ENCODE assay signal across 15 cellular contexts in genomic region chrX:78378476-78379115, GRCh38. TPM values are rescaled to one million over a fixed set of nuclear protein-coding genes. Genes with fewer than 3 reads are reported as not detected.
"Had no signal": no experiment of that assay in that cellular context is flagged by ENCODE, and none has a peak within 500 bp of the region (broad histone marks: within the 10 kb centered on the region; RNA-seq: fewer than 3 reads in every experiment).

No MANE protein-coding gene starts in this region.

- H3K4me3 ChIP-seq: ascending aorta, cardiac muscle cell, gastrocnemius medialis, transverse colon had no signal

- H3K9me3 Mint-ChIP-seq: stimulated activated effector memory CD8-positive, alpha-beta T cell treated with anti-CD3 and anti-CD28 coated beads, Interleukin-12 subunit alpha, Interleukin-12 subunit beta, amount 100 ng/mL, for 72 hours had no signal

- H3K9me3 ChIP-seq: transverse colon had no signal

- H3K4me1 ChIP-seq: ascending aorta, gastrocnemius medialis, parathyroid adenoma had no signal

- H3K36me3 ChIP-seq: ascending aorta, cardiac muscle cell, gastrocnemius medialis, transverse colon had no signal

- H3K36me3 Mint-ChIP-seq: stimulated activated effector memory CD8-positive, alpha-beta T cell treated with anti-CD3 and anti-CD28 coated beads, Interleukin-12 subunit alpha, Interleukin-12 subunit beta, amount 100 ng/mL, for 72 hours had no signal

- H3K27ac Mint-ChIP-seq: activated CD4-positive, alpha-beta memory T cell treated with anti-CD3 and anti-CD28 coated beads, Interleukin-2, amount 10 ng/mL, durations not matched to agents 7 days and 5 days; stimulated activated effector memory CD8-positive, alpha-beta T cell treated with anti-CD3 and anti-CD28 coated beads, Interleukin-12 subunit alpha, Interleukin-12 subunit beta, amount 100 ng/mL, for 72 hours had no signal

- ATAC-seq: esophagus mucosa; gastrocnemius medialis; left ventricle myocardium superior; stimulated activated effector memory CD8-positive, alpha-beta T cell treated with anti-CD3 and anti-CD28 coated beads, Interleukin-12 subunit alpha, Interleukin-12 subunit beta, amount 100 ng/mL, for 72 hours had no signal

- H3K4me1 Mint-ChIP-seq: stimulated activated effector memory CD8-positive, alpha-beta T cell treated with anti-CD3 and anti-CD28 coated beads, Interleukin-12 subunit alpha, Interleukin-12 subunit beta, amount 100 ng/mL, for 72 hours had no signal

- H3K27me3 ChIP-seq: ascending aorta, cardiac muscle cell, gastrocnemius medialis, transverse colon had no signal

- DNase-seq: activated CD4-positive, alpha-beta memory T cell treated with anti-CD3 and anti-CD28 coated beads, Interleukin-2, amount 10 ng/mL, durations not matched to agents 7 days and 5 days; activated CD4-positive, alpha-beta T cell treated with anti-CD3 and anti-CD28 coated beads for 1 hour; activated naive CD4-positive, alpha-beta T cell; activated T-cell treated with anti-CD3 and anti-CD28 coated beads, Interleukin-2, amount 50 U/mL, for 48 hours; gastrocnemius medialis; islet precursor cell; left ventricle myocardium superior; retina; transverse colon had no signal

- H3K27me3 Mint-ChIP-seq: activated CD4-positive, alpha-beta memory T cell treated with anti-CD3 and anti-CD28 coated beads, Interleukin-2, amount 10 ng/mL, durations not matched to agents 7 days and 5 days had no signal

- H3K4me3 Mint-ChIP-seq: activated CD4-positive, alpha-beta memory T cell treated with anti-CD3 and anti-CD28 coated beads, Interleukin-2, amount 10 ng/mL, durations not matched to agents 7 days and 5 days; stimulated activated effector memory CD8-positive, alpha-beta T cell treated with anti-CD3 and anti-CD28 coated beads, Interleukin-12 subunit alpha, Interleukin-12 subunit beta, amount 100 ng/mL, for 72 hours had no signal

- H3K27ac ChIP-seq: ascending aorta, cardiac muscle cell, gastrocnemius medialis, parathyroid adenoma, transverse colon had no signal

RNA-seq across cellular contexts. Expression of gene CYSLTR1, which starts 51.2 kb away (rescaled TPM):
- total RNA-seq: cardiac muscle cell, SK-MEL-5 had no signal
